Comparison of ENCODE assay signal across 23 cellular contexts in genomic region chr3:13401149-13401548, GRCh38.
A peak's percentile ranks its signal among the peaks of the same experiment; 100 is the strongest.
DNase-seq lines count a peak whose midpoint lies in the region; ATAC-seq and TF ChIP-seq lines count a peak whose summit lies in the region.
"Had no signal": no experiment of that assay in that cellular context is flagged by ENCODE, and none has a peak within 500 bp of the region (broad histone marks: within the 10 kb centered on the region; RNA-seq: fewer than 3 reads in every experiment).

No MANE protein-coding gene starts in this region.

- TF ChIP-seq CTCF in GM10266 (IDR thresholded peaks at IDR 0.05; ENCODE audit: control insufficient read depth, insufficient read depth, low read depth, missing control alignments): no peak

- DNase-seq in NCI-H1417 (lab: John Stamatoyannopoulos, UW): peak; percentile 28 to 73 (median 68)
- DNase-seq in NCI-H1417 treated with DMSO at 0.1 percent for 48 hours (lab: John Stamatoyannopoulos, UW): no peak
- peak; percentile 42 for DNase-seq in NCI-H146 treated with DMSO at 0.1 percent for 48 hours (lab: John Stamatoyannopoulos, UW; ENCODE audit: unreplicated experiment)
- peak; percentile 78 for DNase-seq in NCI-H748 (lab: John Stamatoyannopoulos, UW; ENCODE audit: unreplicated experiment)
- DNase-seq in left kidney (ENCODE audit: low read depth, low spot score): peak; percentile 16
- no peak for DNase-seq in GM10266 (ENCODE audit: extremely low spot score)
- DNase-seq: 8988T; activated CD4-positive, alpha-beta T cell treated with anti-CD3 and anti-CD28 coated beads for 36 hours; activated CD8-positive, alpha-beta memory T cell treated with anti-CD3 and anti-CD28 coated beads, Interleukin-2, amount 10 ng/mL, durations not matched to agents 7 days and 5 days; activated naive CD8-positive, alpha-beta T cell treated with anti-CD3 and anti-CD28 coated beads for 36 hours; AML-193; effector memory CD8-positive, alpha-beta T cell; GM23248; kidney glomerular epithelial cell; naive B cell; NCI-H446 treated with DMSO at 0.1 percent for 48 hours; SW 1271 had no signal

- no peak for ATAC-seq in HG03439 (IDR thresholded peaks at IDR 0.05; ENCODE audit: unreplicated experiment)
- ATAC-seq in GM21825 (IDR thresholded peaks at IDR 0.05; ENCODE audit: unreplicated experiment): no peak
- ATAC-seq: activated CD4-positive, alpha-beta T cell treated with anti-CD3 and anti-CD28 coated beads for 36 hours; activated CD8-positive, alpha-beta memory T cell treated with anti-CD3 and anti-CD28 coated beads, Interleukin-2, amount 10 ng/mL, durations not matched to agents 7 days and 5 days; effector memory CD8-positive, alpha-beta T cell; GM12878; pancreas; Right ventricle myocardium inferior; sciatic nerve had no signal

Comparison
In these comparisons a context has a peak if more than half of its experiments do, and no peak if none do; other contexts are left out.
1. DNase-seq: peak in NCI-H1417 (3 of 3), NCI-H146 treated with DMSO at 0.1 percent for 48 hours (single experiment), NCI-H748 (single experiment) and left kidney (single experiment); none in NCI-H1417 treated with DMSO at 0.1 percent for 48 hours (single experiment) and GM10266 (single experiment).